ENCODE assay signal across 8 cellular contexts in the genomic region with DNA sequence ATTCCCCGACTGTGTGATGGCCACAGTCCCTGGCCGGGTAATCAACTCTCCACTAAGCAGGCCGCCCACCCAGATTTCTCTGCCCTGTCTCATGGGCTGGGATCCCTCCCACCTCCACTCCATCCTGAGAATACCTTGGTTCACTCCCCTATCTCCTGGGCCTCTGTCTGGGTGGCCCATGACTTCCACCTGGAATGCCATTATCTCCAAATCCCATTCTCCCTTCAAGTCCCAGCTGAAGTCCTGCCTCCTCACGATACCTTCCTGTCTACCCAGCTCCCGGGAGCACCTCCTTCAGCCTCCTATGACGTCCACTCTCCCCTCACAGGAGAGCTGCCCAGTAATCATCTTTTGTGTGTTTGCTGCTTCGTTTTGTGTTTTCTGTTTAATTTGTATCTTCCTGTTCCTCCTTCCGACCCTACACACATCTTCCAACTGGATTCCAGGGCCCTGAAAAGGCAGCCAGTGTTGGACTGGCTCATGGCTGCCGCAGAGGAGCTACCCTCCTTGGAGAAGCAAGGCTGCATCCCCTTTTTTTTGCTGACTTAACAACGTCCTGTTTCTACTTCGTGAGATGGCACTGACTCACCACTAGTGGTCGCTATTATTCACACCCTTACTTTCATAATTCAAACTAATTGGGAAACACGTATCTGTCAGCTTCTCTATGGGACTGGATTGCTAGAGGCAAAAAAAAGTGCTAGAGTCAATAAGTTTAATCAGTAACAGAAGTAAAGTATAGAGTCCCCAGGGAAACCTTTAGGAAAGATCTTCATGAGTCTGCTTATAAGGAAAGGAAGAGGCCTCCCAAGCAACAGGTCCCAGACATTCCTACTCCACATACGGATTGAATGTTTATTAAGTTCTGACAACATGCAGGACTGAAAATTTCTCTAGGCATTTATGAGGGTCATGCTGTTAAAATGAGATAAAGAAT.
DNase-seq lines count a peak whose midpoint lies in the region; ATAC-seq lines count a peak whose summit lies in the region.

No MANE protein-coding gene starts in this region.

- no peaks in the 10 kb centered on the region for H3K9me3 ChIP-seq in mesenchymal stem cell (ENCODE audit: control insufficient read depth, low read length)

- H3K36me3 ChIP-seq in mesenchymal stem cell (ENCODE audit: control insufficient read depth in 1 of 2, insufficient read depth in 2 of 2, low read depth in 1 of 2, low read length in 2 of 2), result no peaks in the 10 kb centered on the region

- H3K4ac ChIP-seq in mesenchymal stem cell (ENCODE audit: low read depth in 1 of 2, low read length in 2 of 2), result no peak overlapping the region

- WGBS in mesenchymal stem cell, result 62% methylated on average over 12 of the region's 14 CpGs

- no peaks in the 10 kb centered on the region for H3K27me3 Mint-ChIP-seq in activated T-cell treated with anti-CD3 and anti-CD28 coated beads, Interleukin-2, amount 50 U/mL, for 72 hours (ENCODE audit: low read depth)
- peaks cover 2% of the 10 kb centered on the region for H3K27me3 Mint-ChIP-seq in activated T-cell treated with anti-CD3 and anti-CD28 coated beads, Interleukin-2, amount 50 U/mL, for 24 hours

- H2BK5ac ChIP-seq in mesenchymal stem cell (ENCODE audit: low read depth, low read length, poor library complexity, severe bottlenecking), result no peak overlapping the region

- H3K36me3 Mint-ChIP-seq in activated T-cell treated with anti-CD3 and anti-CD28 coated beads, Interleukin-2, amount 50 U/mL, for 72 hours (ENCODE audit: insufficient read depth in 2 of 2), result no peaks in the 10 kb centered on the region
- no peaks in the 10 kb centered on the region for H3K36me3 Mint-ChIP-seq in activated T-cell treated with anti-CD3 and anti-CD28 coated beads, Interleukin-2, amount 50 U/mL, for 24 hours (ENCODE audit: low read depth)

- DNase-seq in activated T-cell treated with anti-CD3 and anti-CD28 coated beads, Interleukin-2, amount 50 U/mL, for 72 hours, result peak; percentile 1 to 6
- DNase-seq in activated T-cell treated with anti-CD3 and anti-CD28 coated beads, Interleukin-2, amount 50 U/mL, for 24 hours, result no peak
- DNase-seq in NOMO-1 treated with dmso at 0.1 percent for 144 hours (lab: John Stamatoyannopoulos, UW; ENCODE audit: unreplicated experiment) (peak; percentile 63), dermis microvascular lymphatic vessel endothelial cell (ENCODE audit: low read depth in 2 of 2) (peak; percentile 36 to 54), mesenchymal stem cell (peak; percentile 63)
- no peak for DNase-seq in activated naive CD4-positive, alpha-beta T cell (lab: John Stamatoyannopoulos, UW)

- H2AK5ac ChIP-seq in mesenchymal stem cell (ENCODE audit: low read length, severe bottlenecking), result peak overlapping the region; percentile 41

- peak overlapping the region; percentile 48 to 56 for H3K18ac ChIP-seq in mesenchymal stem cell (ENCODE audit: low read depth in 1 of 2, low read length in 2 of 2)

- peak in 1 of 2 donors; percentile 48 for ATAC-seq in activated T-cell treated with anti-CD3 and anti-CD28 coated beads, Interleukin-2, amount 50 U/mL, for 72 hours (replicated peaks in 1 of 2)
- ATAC-seq in HG02759 (IDR thresholded peaks at IDR 0.05; ENCODE audit: unreplicated experiment) (peak; percentile 60), HG02970 (IDR thresholded peaks at IDR 0.05; ENCODE audit: low FRiP score, unreplicated experiment) (no peak)

- no peak overlapping the region for H3K4me3 ChIP-seq in mesenchymal stem cell (ENCODE audit: insufficient read depth in 1 of 2, low read depth in 1 of 2, low read length in 2 of 2)

- H4K8ac ChIP-seq in mesenchymal stem cell (ENCODE audit: low read length), result peak overlapping the region; percentile 4

- no peak overlapping the region for H2BK15ac ChIP-seq in mesenchymal stem cell (ENCODE audit: low read depth, poor library complexity, severe bottlenecking)

- H3K27ac Mint-ChIP-seq in activated T-cell treated with anti-CD3 and anti-CD28 coated beads, Interleukin-2, amount 50 U/mL, for 72 hours, result no peak overlapping the region
- no peak overlapping the region for H3K27ac Mint-ChIP-seq in activated T-cell treated with anti-CD3 and anti-CD28 coated beads, Interleukin-2, amount 50 U/mL, for 24 hours

- H4K91ac ChIP-seq in mesenchymal stem cell (ENCODE audit: low read length), result no peak overlapping the region

- H3K4me3 Mint-ChIP-seq in activated T-cell treated with anti-CD3 and anti-CD28 coated beads, Interleukin-2, amount 50 U/mL, for 72 hours, result no peak overlapping the region
- H3K4me3 Mint-ChIP-seq in activated T-cell treated with anti-CD3 and anti-CD28 coated beads, Interleukin-2, amount 50 U/mL, for 24 hours, result no peak overlapping the region

- no peak overlapping the region for H2BK120ac ChIP-seq in mesenchymal stem cell (ENCODE audit: low read depth, low read length)

- peaks cover 5% of the 10 kb centered on the region for H3K4me1 Mint-ChIP-seq in activated T-cell treated with anti-CD3 and anti-CD28 coated beads, Interleukin-2, amount 50 U/mL, for 72 hours (ENCODE audit: low read depth)
- peaks cover 4% of the 10 kb centered on the region for H3K4me1 Mint-ChIP-seq in activated T-cell treated with anti-CD3 and anti-CD28 coated beads, Interleukin-2, amount 50 U/mL, for 24 hours (ENCODE audit: low read depth)

- H2AFZ ChIP-seq in mesenchymal stem cell (ENCODE audit: low read depth, low read length), result no peak overlapping the region

- H3K4me1 ChIP-seq in mesenchymal stem cell (ENCODE audit: control insufficient read depth, insufficient read depth, low read depth, low read length), result peaks cover 1% of the 10 kb centered on the region

- H3K9ac ChIP-seq in mesenchymal stem cell (ENCODE audit: low read length), result no peak overlapping the region

- H3K14ac ChIP-seq in mesenchymal stem cell (ENCODE audit: low read length in 2 of 2), result peak overlapping the region in 1 of 2 experiments; percentile 47

- no peak overlapping the region for H3K4me2 ChIP-seq in mesenchymal stem cell (ENCODE audit: low read length, poor library complexity, severe bottlenecking)

- peaks cover 0 to 6% of the 10 kb centered on the region in 2 experiments for H3K27me3 ChIP-seq in mesenchymal stem cell (ENCODE audit: control insufficient read depth in 1 of 2, insufficient read depth in 1 of 2, low read length in 2 of 2)

- H3K79me1 ChIP-seq in mesenchymal stem cell (replicated peaks; ENCODE audit: low read length, poor library complexity, severe bottlenecking), result no peaks in the 10 kb centered on the region

- no peak overlapping the region for H3K27ac ChIP-seq in mesenchymal stem cell (ENCODE audit: low read length, poor library complexity, severe bottlenecking)

- no peaks in the 10 kb centered on the region for H3K9me3 Mint-ChIP-seq in activated T-cell treated with anti-CD3 and anti-CD28 coated beads, Interleukin-2, amount 50 U/mL, for 72 hours
- no peaks in the 10 kb centered on the region for H3K9me3 Mint-ChIP-seq in activated T-cell treated with anti-CD3 and anti-CD28 coated beads, Interleukin-2, amount 50 U/mL, for 24 hours

- H2BK12ac ChIP-seq in mesenchymal stem cell (ENCODE audit: low read length in 2 of 2), result peak overlapping the region in 1 of 2 experiments; percentile 55

- no peak overlapping the region for H3K23ac ChIP-seq in mesenchymal stem cell (ENCODE audit: low read length in 2 of 2)

Comparison
In these comparisons a context has a peak if more than half of its experiments do, and no peak if none do; other contexts are left out.
1. DNase-seq: peak in activated T-cell treated with anti-CD3 and anti-CD28 coated beads, Interleukin-2, amount 50 U/mL, for 72 hours (2 of 2), NOMO-1 treated with dmso at 0.1 percent for 144 hours (single experiment), dermis microvascular lymphatic vessel endothelial cell (2 of 2) and mesenchymal stem cell (single experiment); none in activated T-cell treated with anti-CD3 and anti-CD28 coated beads, Interleukin-2, amount 50 U/mL, for 24 hours (single experiment) and activated naive CD4-positive, alpha-beta T cell (0 of 4).